In the genomic region with DNA sequence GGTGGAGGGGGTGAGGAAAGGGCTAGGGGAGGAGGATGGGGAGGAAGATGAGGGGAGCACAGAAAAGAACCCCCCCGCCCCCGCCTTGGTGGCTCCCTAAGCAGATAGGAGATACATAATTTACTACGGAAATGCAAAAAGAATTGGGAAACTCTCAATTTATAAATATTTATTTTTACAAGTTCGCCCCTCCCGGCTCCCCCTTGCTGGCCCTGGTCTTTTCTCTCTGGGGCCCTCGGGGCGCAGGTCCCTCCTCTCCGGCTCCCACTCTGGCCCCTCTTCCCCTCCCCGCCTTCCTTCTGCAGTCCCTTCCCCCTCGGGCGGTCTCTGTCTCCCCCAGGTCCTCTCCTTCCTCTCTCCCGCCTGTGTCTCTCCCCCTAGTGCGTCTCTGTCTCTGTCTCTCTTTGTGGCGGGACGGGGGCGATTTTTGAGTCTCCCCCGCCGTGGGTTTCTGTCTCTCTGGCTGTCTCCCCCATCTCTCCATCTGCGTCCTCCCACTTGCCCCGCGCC, we compare ENCODE assay signal across 9 cellular contexts.
A peak's percentile ranks its signal among the peaks of the same experiment; 100 is the strongest.
DNase-seq lines count a peak whose midpoint lies in the region.
"Had no signal": no experiment of that assay in that cellular context is flagged by ENCODE, and none has a peak within 500 bp of the region (broad histone marks: within the 10 kb centered on the region; RNA-seq: fewer than 3 reads in every experiment).

No MANE protein-coding gene starts in this region.

- peak; percentile 33 for DNase-seq in NCI-H2227 (lab: John Stamatoyannopoulos, UW; ENCODE audit: unreplicated experiment)
- DNase-seq in ecto neural progenitor cell (ENCODE audit: low spot score): peak; percentile 78
- DNase-seq in NCI-H345 treated with DMSO at 0.1 percent for 48 hours (lab: John Stamatoyannopoulos, UW; ENCODE audit: unreplicated experiment): no peak
- no peak for DNase-seq in NCI-H146 treated with DMSO at 0.1 percent for 48 hours (lab: John Stamatoyannopoulos, UW; ENCODE audit: unreplicated experiment)
- no peak for DNase-seq in GM19238 (ENCODE audit: insufficient read length, low spot score)
- no peak for DNase-seq in DMS53 (lab: John Stamatoyannopoulos, UW)
- DNase-seq: GDM1 had no signal

- H3K9me3 ChIP-seq in muscle layer of duodenum (ENCODE audit: control insufficient read depth in 1 of 2, low read length in 2 of 2): peaks cover 4 to 5% of the 10 kb centered on the region in 2 donors

- peak overlapping the region; percentile 76 for H3K4me3 ChIP-seq in ACC112 (ENCODE audit: low read depth, low read length)
- peak overlapping the region; percentile 39 to 57 for H3K4me3 ChIP-seq in muscle layer of duodenum (ENCODE audit: low read depth in 1 of 2, low read length in 2 of 2)

- H2AFZ ChIP-seq in ACC112 (ENCODE audit: low read length, unreplicated experiment): peak overlapping the region; percentile 99

- H3K36me3 ChIP-seq in ACC112 (ENCODE audit: insufficient read depth, low read length) (no peaks in the 10 kb centered on the region), muscle layer of duodenum (ENCODE audit: control insufficient read depth in 1 of 2, insufficient read depth in 2 of 2, low read length in 2 of 2) (no peaks in the 10 kb centered on the region)

- H3K27ac ChIP-seq in ACC112 (ENCODE audit: low read depth, low read length): no peak overlapping the region
- no peak overlapping the region for H3K27ac ChIP-seq in muscle layer of duodenum (ENCODE audit: low read length)

- peaks cover 6% of the 10 kb centered on the region for H3K4me1 ChIP-seq in ACC112 (ENCODE audit: control insufficient read depth, insufficient read depth, low read length, unreplicated experiment)
- peaks cover 2 to 27% of the 10 kb centered on the region in 2 donors for H3K4me1 ChIP-seq in muscle layer of duodenum (ENCODE audit: control insufficient read depth in 1 of 2, insufficient read depth in 2 of 2, low read length in 2 of 2)

- no peaks in the 10 kb centered on the region for H3K79me2 ChIP-seq in ACC112 (ENCODE audit: control insufficient read depth, insufficient read depth, low read length, unreplicated experiment)

- no peaks in the 10 kb centered on the region for H3K27me3 ChIP-seq in ACC112 (ENCODE audit: insufficient read depth, low read length)
- H3K27me3 ChIP-seq in muscle layer of duodenum (ENCODE audit: low read depth, low read length): no peaks in the 10 kb centered on the region

Comparison
In these comparisons a context has a peak if more than half of its experiments do, and no peak if none do; other contexts are left out.
1. DNase-seq: peak in NCI-H2227 (single experiment) and ecto neural progenitor cell (single experiment); none in NCI-H345 treated with DMSO at 0.1 percent for 48 hours (single experiment), NCI-H146 treated with DMSO at 0.1 percent for 48 hours (single experiment), GM19238 (single experiment) and DMS53 (single experiment).